26 cellular contexts compared by ENCODE assay signal in genomic region chr12:8987163-8987562, GRCh38. TPM values are rescaled to one million over a fixed set of nuclear protein-coding genes. Genes with fewer than 3 reads are reported as not detected.
A peak's percentile ranks its signal among the peaks of the same experiment; 100 is the strongest.
DNase-seq lines count a peak whose midpoint lies in the region; ATAC-seq and TF ChIP-seq lines count a peak whose summit lies in the region.
"Had no signal": no experiment of that assay in that cellular context is flagged by ENCODE, and none has a peak within 500 bp of the region (broad histone marks: within the 10 kb centered on the region; RNA-seq: fewer than 3 reads in every experiment).

No MANE protein-coding gene starts in this region.

- H3K4me3 Mint-ChIP-seq in CD4-positive, alpha-beta T cell = peak overlapping the region; percentile 61
- H3K4me3 Mint-ChIP-seq in activated CD8-positive, alpha-beta T cell treated with anti-CD3 and anti-CD28 coated beads, Interleukin-2, amount 10 ng/mL, durations not matched to agents 7 days and 5 days = no peak overlapping the region
- H3K4me3 Mint-ChIP-seq: activated CD4-positive, alpha-beta T cell treated with anti-CD3 and anti-CD28 coated beads for 36 hours; endodermal cell; type B pancreatic cell had no signal

- H3K9ac ChIP-seq in BLaER1 treated with 17β-estradiol and CSF1 and Interleukin-3, amounts not matched to agents 10 nM and 100 nM = no peak overlapping the region
- H3K9ac ChIP-seq: SK-N-SH had no signal

- H3K4me1 ChIP-seq in BLaER1 treated with 17β-estradiol and CSF1 and Interleukin-3, amounts not matched to agents 10 nM and 100 nM = peaks cover 12 to 63% (median 38%) of the 10 kb centered on the region in 10 experiments
- H3K4me1 ChIP-seq: Caco-2 had no signal

- peaks cover 5% of the 10 kb centered on the region for H3K9me3 Mint-ChIP-seq in CD4-positive, alpha-beta T cell
- H3K9me3 Mint-ChIP-seq in activated CD8-positive, alpha-beta T cell treated with anti-CD3 and anti-CD28 coated beads, Interleukin-2, amount 10 ng/mL, durations not matched to agents 7 days and 5 days (ENCODE audit: insufficient read depth) = peaks cover 8% of the 10 kb centered on the region
- H3K9me3 Mint-ChIP-seq: endodermal cell, type B pancreatic cell had no signal

- CTCF ChIA-PET in CD4-positive, alpha-beta T cell (lab: Charles Lee) = interaction anchor here (1.0 kb wide), 1 partner anchor 37 kb away, joined by 5 read pairs; the partner anchor contains the start of gene M6PR
- CTCF ChIA-PET in activated CD8-positive, alpha-beta T cell treated with anti-CD3 and anti-CD28 coated beads, Interleukin-2, amount 10 ng/mL, durations not matched to agents 7 days and 5 days (lab: Charles Lee) = interaction anchor here (1.3 kb wide), 1 partner anchor 52 kb away, joined by 6 read pairs; no protein-coding TSS in a partner anchor

- peak overlapping the region; percentile 63 for H3K27ac Mint-ChIP-seq in CD4-positive, alpha-beta T cell
- H3K27ac Mint-ChIP-seq in activated CD8-positive, alpha-beta T cell treated with anti-CD3 and anti-CD28 coated beads, Interleukin-2, amount 10 ng/mL, durations not matched to agents 7 days and 5 days = peak overlapping the region; percentile 70
- H3K27ac Mint-ChIP-seq: activated CD4-positive, alpha-beta T cell treated with anti-CD3 and anti-CD28 coated beads for 36 hours; endodermal cell; type B pancreatic cell had no signal

- no peaks in the 10 kb centered on the region for H3K27me3 Mint-ChIP-seq in CD4-positive, alpha-beta T cell
- H3K27me3 Mint-ChIP-seq in activated CD8-positive, alpha-beta T cell treated with anti-CD3 and anti-CD28 coated beads, Interleukin-2, amount 10 ng/mL, durations not matched to agents 7 days and 5 days (ENCODE audit: low read depth) = no peaks in the 10 kb centered on the region
- H3K27me3 Mint-ChIP-seq: activated CD4-positive, alpha-beta T cell treated with anti-CD3 and anti-CD28 coated beads for 36 hours; type B pancreatic cell had no signal

- DNase-seq in CD4-positive, alpha-beta T cell = no peak
- DNase-seq in NCI-H82 treated with DMSO at 0.1 percent for 48 hours (lab: John Stamatoyannopoulos, UW; ENCODE audit: unreplicated experiment) = peak; percentile 90
- DNase-seq in activated CD8-positive, alpha-beta T cell treated with anti-CD3 and anti-CD28 coated beads, Interleukin-2, amount 10 ng/mL, durations not matched to agents 7 days and 5 days = no peak
- DNase-seq in AG08396 (ENCODE audit: low spot score) = no peak
- DNase-seq in DMS153 (lab: John Stamatoyannopoulos, UW) = no peak
- DNase-seq: activated CD4-positive, alpha-beta T cell treated with anti-CD3 and anti-CD28 coated beads for 36 hours; activated CD8-positive, alpha-beta memory T cell treated with anti-CD3 and anti-CD28 coated beads, Interleukin-2, amount 50 U/mL, for 4 hours; activated effector memory CD4-positive, alpha-beta T cell treated with Interleukin-2 at 50 U/mL for 16 hours; adrenal gland; brain microvascular endothelial cell; Caco-2; DND-41; endodermal cell; esophagus squamous epithelium; gastrocnemius medialis; kidney; mesenchymal stem cell; NCI-H1092; NCI-H1930; retina; SK-N-SH; stimulated activated CD4-positive, alpha-beta T cell treated with anti-CD3 and anti-CD28 coated beads, Interleukin-4, amount 100 ng/mL, for 4 hours had no signal

- H4K20me1 ChIP-seq in BLaER1 treated with 17β-estradiol and CSF1 and Interleukin-3, amounts not matched to agents 10 nM and 100 nM = no peaks in the 10 kb centered on the region

- ATAC-seq in CD4-positive, alpha-beta T cell (ENCODE audit: poor library complexity) = no peak
- ATAC-seq in activated CD8-positive, alpha-beta T cell treated with anti-CD3 and anti-CD28 coated beads, Interleukin-2, amount 10 ng/mL, durations not matched to agents 7 days and 5 days = peak; percentile 44
- ATAC-seq in HG02798 (IDR thresholded peaks at IDR 0.05; ENCODE audit: poor library complexity, unreplicated experiment) (no peak), GM21423 (IDR thresholded peaks at IDR 0.05; ENCODE audit: unreplicated experiment) (no peak)
- ATAC-seq: gastrocnemius medialis had no signal

- H3K36me3 Mint-ChIP-seq in CD4-positive, alpha-beta T cell (ENCODE audit: low read depth) = peaks cover 36% of the 10 kb centered on the region
- no peaks in the 10 kb centered on the region for H3K36me3 Mint-ChIP-seq in activated CD8-positive, alpha-beta T cell treated with anti-CD3 and anti-CD28 coated beads, Interleukin-2, amount 10 ng/mL, durations not matched to agents 7 days and 5 days (ENCODE audit: low read depth)
- H3K36me3 Mint-ChIP-seq: type B pancreatic cell had no signal

- peaks cover 55% of the 10 kb centered on the region for H3K4me1 Mint-ChIP-seq in CD4-positive, alpha-beta T cell (ENCODE audit: low read depth)
- H3K4me1 Mint-ChIP-seq in activated CD8-positive, alpha-beta T cell treated with anti-CD3 and anti-CD28 coated beads, Interleukin-2, amount 10 ng/mL, durations not matched to agents 7 days and 5 days (ENCODE audit: low read depth) = peaks cover 35% of the 10 kb centered on the region
- H3K4me1 Mint-ChIP-seq: endodermal cell had no signal

- intact Hi-C loops in CD4-positive, alpha-beta T cell (cut with DNase I, micrococcal nuclease) = loop anchor here in 1 of 2 experiments (5.0 kb wide), 1 partner anchor 35 kb away; no protein-coding TSS in a partner anchor

- H3K9me3 ChIP-seq in BLaER1 treated with 17β-estradiol and CSF1 and Interleukin-3, amounts not matched to agents 10 nM and 100 nM (replicated peaks in 1 of 11) = no peaks in the 10 kb centered on the region
- H3K9me3 ChIP-seq in CD4-positive, alpha-beta T cell (ENCODE audit: control insufficient read depth, low read length) = no peaks in the 10 kb centered on the region
- H3K9me3 ChIP-seq: adrenal gland, Caco-2, esophagus squamous epithelium, gastrocnemius medialis, SK-N-SH had no signal

- peak overlapping the region in 4 of 11 experiments; percentile 1 to 35 (median 21); a peak in 4 of 22 replicates for H3K27ac ChIP-seq in BLaER1 treated with 17β-estradiol and CSF1 and Interleukin-3, amounts not matched to agents 10 nM and 100 nM
- H3K27ac ChIP-seq in CD4-positive, alpha-beta T cell (ENCODE audit: low read depth, low read length) = no peak overlapping the region
- H3K27ac ChIP-seq: adrenal gland, brain microvascular endothelial cell, esophagus squamous epithelium, gastrocnemius medialis had no signal

- H3K27me3 ChIP-seq in BLaER1 treated with 17β-estradiol and CSF1 and Interleukin-3, amounts not matched to agents 10 nM and 100 nM = no peaks in the 10 kb centered on the region
- H3K27me3 ChIP-seq in CD4-positive, alpha-beta T cell (ENCODE audit: control insufficient read depth, insufficient read depth, low read length) = no peaks in the 10 kb centered on the region
- H3K27me3 ChIP-seq: adrenal gland, brain microvascular endothelial cell, esophagus squamous epithelium, gastrocnemius medialis had no signal

- peak overlapping the region; percentile 0 to 69 (median 53); a peak in 15 of 22 replicates for H3K4me2 ChIP-seq in BLaER1 treated with 17β-estradiol and CSF1 and Interleukin-3, amounts not matched to agents 10 nM and 100 nM
- H3K4me2 ChIP-seq: SK-N-SH had no signal

- POLR2A ChIA-PET in CD4-positive, alpha-beta T cell (lab: Charles Lee) = interaction anchor here (0.7 to 0.9 kb wide), 2 partner anchors 27 to 36 kb away, joined by 3 read pairs; no protein-coding TSS in a partner anchor
- POLR2A ChIA-PET in activated CD8-positive, alpha-beta T cell treated with anti-CD3 and anti-CD28 coated beads, Interleukin-2, amount 10 ng/mL, durations not matched to agents 7 days and 5 days (lab: Charles Lee) = interaction anchor here (0.7 kb wide), 1 partner anchor 10 kb away, joined by 3 read pairs; no protein-coding TSS in a partner anchor

- H3K4me3 ChIP-seq in BLaER1 treated with 17β-estradiol and CSF1 and Interleukin-3, amounts not matched to agents 10 nM and 100 nM = no peak overlapping the region
- H3K4me3 ChIP-seq: adrenal gland, esophagus squamous epithelium, gastrocnemius medialis had no signal

- H3K36me3 ChIP-seq in BLaER1 treated with 17β-estradiol and CSF1 and Interleukin-3, amounts not matched to agents 10 nM and 100 nM = no peaks in the 10 kb centered on the region
- H3K36me3 ChIP-seq: adrenal gland, brain microvascular endothelial cell, esophagus squamous epithelium, gastrocnemius medialis had no signal

- no peak for TF ChIP-seq CTCF in CD4-positive, alpha-beta T cell (IDR thresholded peaks at IDR 0.05)

RNA-seq across cellular contexts. Expression of gene KLRG1, which starts 2.2 kb away (rescaled TPM):
- total RNA-seq in CD4-positive, alpha-beta T cell = 10 to 100 TPM in 1 of 2 experiments, 1 to 10 TPM in 1; 8.4 to 10.5 TPM
- total RNA-seq in activated CD8-positive, alpha-beta T cell treated with anti-CD3 and anti-CD28 coated beads, Interleukin-2, amount 10 ng/mL, durations not matched to agents 7 days and 5 days = 1 to 10 TPM; 4.3 to 4.6 TPM

RNA-seq across cellular contexts. Expression of gene M6PR, which starts 37.7 kb away (rescaled TPM):
- total RNA-seq in CD4-positive, alpha-beta T cell = 10 to 100 TPM; 53.4 to 55.8 TPM
- 100 to 1,000 TPM; 170 to 201 TPM for total RNA-seq in activated CD8-positive, alpha-beta T cell treated with anti-CD3 and anti-CD28 coated beads, Interleukin-2, amount 10 ng/mL, durations not matched to agents 7 days and 5 days
